ENCODE assay signal across 8 cellular contexts in genomic region chr18:9516437-9517064, GRCh38. TPM values are rescaled to one million over a fixed set of nuclear protein-coding genes. Genes with fewer than 3 reads are reported as not detected.
A peak's percentile ranks its signal among the peaks of the same experiment; 100 is the strongest.
DNase-seq lines count a peak whose midpoint lies in the region; ATAC-seq and TF ChIP-seq lines count a peak whose summit lies in the region.

No MANE protein-coding gene starts in this region.

- WGBS in stomach, 5 donors: 64 to 75% (median 72%) methylated on average over 4 of the region's 4 CpGs

- TF ChIP-seq CTCF in GM12874 (IDR thresholded peaks at IDR 0.05; ENCODE audit: insufficient read depth, low read depth, low read length) (peak; percentile 62), stomach (IDR thresholded peaks at IDR 0.05) (peak in 5 of 7 experiments; percentile 80 to 87 (median 83))

- peaks cover 5 to 65% (median 21%) of the 10 kb centered on the region in 4 donors for H3K4me1 ChIP-seq in stomach

- no peaks in the 10 kb centered on the region for H3K9me3 ChIP-seq in stomach

- TF ChIP-seq EP300 in stomach (IDR thresholded peaks at IDR 0.05): no peak

- peak; percentile 16 for DNase-seq in AG08396 (ENCODE audit: low spot score)
- peak; percentile 78 for DNase-seq in NCI-H2171 treated with DMSO at 0.1 percent for 48 hours (lab: John Stamatoyannopoulos, UW)
- DNase-seq in amniotic epithelial cell (ENCODE audit: low read depth): peak; percentile 53
- DNase-seq in iPS-NIHi11 (ENCODE audit: low spot score): peak; percentile 54
- DNase-seq in stomach: no peak

- peak overlapping the region in 2 of 5 donors; percentile 2 to 3 for H3K27ac ChIP-seq in stomach

- no peaks in the 10 kb centered on the region for H3K27me3 ChIP-seq in stomach

- peaks cover 0 to 34% (median 32%) of the 10 kb centered on the region in 4 donors for H3K36me3 ChIP-seq in stomach

- intact Hi-C loops in stomach (cut with DNase I; ENCODE audit: low total_unique reads): no loop called here

- no peak for TF ChIP-seq POLR2A in stomach (IDR thresholded peaks at IDR 0.05)

- no peak overlapping the region for H3K4me3 ChIP-seq in stomach

- ATAC-seq in HG03354 (IDR thresholded peaks at IDR 0.05; ENCODE audit: poor library complexity, severe bottlenecking, unreplicated experiment): no peak
- no peak for ATAC-seq in GM18909 (IDR thresholded peaks at IDR 0.05; ENCODE audit: poor library complexity, unreplicated experiment)

RNA-seq across cellular contexts. Expression of gene RALBP1, which starts 41.2 kb away (rescaled TPM):
- 100 to 1,000 TPM in 1 of 5 donors, 10 to 100 TPM in 4; 15.2 to 182 (median 48.8) TPM for total RNA-seq in stomach
- polyA plus RNA-seq in stomach: 10 to 100 TPM; 20.0 to 40.6 (median 28.3) TPM
